Comparison of ENCODE assay signal across 1 cellular context in genomic region chr10:62384447-62385081, GRCh38.
TF ChIP-seq lines count a peak whose summit lies in the region.

No MANE protein-coding gene starts in this region.

TF ChIP-seq in GM12878, 131 proteins besides CTCF, POLR2A, EP300 and RAD21:
- TF ChIP-seq ZBTB11 (CRISPR knock-in tag; IDR thresholded peaks at IDR 0.05) (no peak), ATF2 (IDR thresholded peaks at IDR 0.05; ENCODE audit: low read length) (0 out of 2 replicates have a peak, but pooled peaks have one; percentile 3)
